Comparison of ENCODE assay signal across 15 cellular contexts in genomic region chr17:80498920-80499410, GRCh38. TPM values are rescaled to one million over a fixed set of nuclear protein-coding genes. Genes with fewer than 3 reads are reported as not detected.
"Had no signal": no experiment of that assay in that cellular context is flagged by ENCODE, and none has a peak within 500 bp of the region (broad histone marks: within the 10 kb centered on the region; RNA-seq: fewer than 3 reads in every experiment).

No MANE protein-coding gene starts in this region.

- H3K4me3 ChIP-seq: cardiac muscle cell, prostate gland, suprapubic skin, upper lobe of right lung had no signal

- H3K9me3 ChIP-seq: prostate gland, suprapubic skin, upper lobe of right lung had no signal

- DNase-seq: activated CD4-positive, alpha-beta memory T cell treated with anti-CD3 and anti-CD28 coated beads for 36 hours; activated CD8-positive, alpha-beta memory T cell treated with anti-CD3 and anti-CD28 coated beads, Interleukin-2, amount 50 U/mL, for 4 hours; activated gamma-delta T cell treated with Interleukin-2 at 50 U/mL for 16 hours; activated naive CD8-positive, alpha-beta T cell treated with anti-CD3 and anti-CD28 coated beads for 36 hours; activated T-cell treated with anti-CD3 and anti-CD28 coated beads, Interleukin-2, amount 50 U/mL, for 72 hours; nucleus accumbens; stimulated activated CD4-positive, alpha-beta T cell treated with anti-CD3 and anti-CD28 coated beads, Interleukin-4, amount 100 ng/mL, for 1 hour; stimulated activated CD8-positive, alpha-beta memory T cell treated with anti-CD3 and anti-CD28 coated beads, Interleukin-4, amount 100 ng/mL, for 48 hours; stimulated activated naive CD8-positive, alpha-beta T cell treated with anti-CD3 and anti-CD28 coated beads, Interleukin-15, Interleukin-2, amounts not matched to agents 100 U/mL and 50 U/mL, for 24 hours; upper lobe of right lung had no signal

- H3K36me3 ChIP-seq: cardiac muscle cell, prostate gland, suprapubic skin, upper lobe of right lung had no signal

- H3K4me1 ChIP-seq: prostate gland, upper lobe of right lung had no signal

- H3K27ac ChIP-seq: cardiac muscle cell, prostate gland, suprapubic skin, upper lobe of right lung had no signal

- ATAC-seq: activated T-cell treated with anti-CD3 and anti-CD28 coated beads, Interleukin-2, amount 50 U/mL, for 72 hours; stimulated activated naive CD8-positive, alpha-beta T cell treated with anti-CD3 and anti-CD28 coated beads, Interleukin-15, Interleukin-2, amounts not matched to agents 100 U/mL and 50 U/mL, for 24 hours had no signal

RNA-seq across cellular contexts. Expression of gene NPTX1, which starts 22.6 kb away (rescaled TPM):
- total RNA-seq: cardiac muscle cell, left ventricle myocardium superior, mesenteric fat pad had no signal
- polyA plus RNA-seq: cardiac muscle cell had no signal
